ENCODE assay signal across 28 cellular contexts in the genomic region with DNA sequence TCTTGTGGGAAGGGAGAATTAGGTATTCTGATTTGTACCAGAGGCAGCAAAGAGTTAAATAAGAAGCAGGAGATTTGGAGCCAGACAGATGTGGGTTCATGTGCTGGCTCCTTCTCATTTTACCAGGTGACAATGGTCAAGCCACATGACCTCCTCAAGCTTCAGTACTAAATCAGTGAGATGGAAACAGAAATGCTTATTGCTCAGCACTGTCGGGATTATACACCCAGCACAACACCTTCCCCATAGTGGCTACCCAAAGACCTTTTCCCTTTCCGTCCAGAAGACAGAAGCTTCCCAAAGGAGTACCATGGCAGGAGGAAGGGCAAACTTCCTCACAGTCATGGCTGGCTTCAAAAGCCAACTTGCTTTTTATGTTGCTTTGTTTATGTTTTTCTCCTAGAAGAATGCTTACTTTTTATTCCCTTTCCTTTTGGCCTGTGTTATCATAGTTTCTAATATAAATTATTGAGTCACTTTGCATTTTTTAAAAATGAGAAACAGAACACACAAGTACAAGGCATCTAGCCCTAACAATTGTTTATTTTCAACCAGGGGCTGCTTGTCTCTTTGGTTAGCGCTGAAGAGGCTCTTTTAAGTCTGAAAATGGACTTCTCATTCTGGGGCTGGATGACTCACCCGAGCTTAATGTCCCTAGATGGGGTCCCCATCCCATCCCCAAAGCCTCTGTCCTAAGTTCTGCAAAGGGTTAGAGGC.
A peak's percentile ranks its signal among the peaks of the same experiment; 100 is the strongest.
DNase-seq lines count a peak whose midpoint lies in the region; ATAC-seq and TF ChIP-seq lines count a peak whose summit lies in the region.
"Had no signal": no experiment of that assay in that cellular context is flagged by ENCODE, and none has a peak within 500 bp of the region (broad histone marks: within the 10 kb centered on the region; RNA-seq: fewer than 3 reads in every experiment).

No MANE protein-coding gene starts in this region.

- H3K4me3 ChIP-seq in IMR-90 (ENCODE audit: insufficient read depth, low read depth, low read length) (no peak overlapping the region), esophagus squamous epithelium (no peak overlapping the region), neural progenitor cell (no peak overlapping the region), BE2C (ENCODE audit: low read depth, low read length) (no peak overlapping the region), A673 (ENCODE audit: low read depth, low read length, poor library complexity, severe bottlenecking) (no peak overlapping the region)
- no peak overlapping the region for H3K4me3 ChIP-seq in naive thymus-derived CD4-positive, alpha-beta T cell (ENCODE audit: low read length)
- H3K4me3 ChIP-seq: K562, SK-N-MC, spleen had no signal

- WGBS in IMR-90 (ENCODE audit: extremely low coverage in 2 of 2, insufficient read length in 1 of 2), 2 experiments: no CpG with 5 or more reads among the region's 4 CpGs
- WGBS in esophagus squamous epithelium, 2 donors: 55 to 63% methylated on average over 4 of the region's 4 CpGs

- ATAC-seq in IMR-90 (ENCODE audit: low read depth) (peak; percentile 82), GM18511 (IDR thresholded peaks at IDR 0.05; ENCODE audit: unreplicated experiment) (no peak)
- ATAC-seq in naive thymus-derived CD4-positive, alpha-beta T cell: no peak
- ATAC-seq: activated naive CD8-positive, alpha-beta T cell treated with anti-CD3 and anti-CD28 coated beads, Interleukin-2, amount 50 U/mL, for 24 hours; K562; PC-3; right cardiac atrium; stimulated activated naive CD8-positive, alpha-beta T cell treated with anti-CD3 and anti-CD28 coated beads, Interleukin-15, amount 100 ng/mL, for 72 hours had no signal

- no peaks in the 10 kb centered on the region for H3F3A ChIP-seq in neural progenitor cell (ENCODE audit: low read depth)

- H3K4me3 Mint-ChIP-seq in neural progenitor cell: peak overlapping the region; percentile 7
- no peak overlapping the region for H3K4me3 Mint-ChIP-seq in naive thymus-derived CD4-positive, alpha-beta T cell
- H3K4me3 Mint-ChIP-seq: activated naive CD8-positive, alpha-beta T cell treated with anti-CD3 and anti-CD28 coated beads, Interleukin-2, amount 50 U/mL, for 24 hours; central memory CD8-positive, alpha-beta T cell; immature natural killer cell; neural crest cell; stimulated activated naive CD8-positive, alpha-beta T cell treated with anti-CD3 and anti-CD28 coated beads, Interleukin-15, amount 100 ng/mL, for 72 hours had no signal

- BruUV-seq in IMR-90 (replicated peaks; lab: Mats Ljungman, UMichigan) (no TSS peak), A673 (replicated peaks; lab: Mats Ljungman, UMichigan) (no TSS peak)

- H3K18ac ChIP-seq in IMR-90 (ENCODE audit: low read depth, low read length): peak overlapping the region; percentile 22

- no peak overlapping the region; the same call in 1 of the 2 replicates for H3K56ac ChIP-seq in IMR-90 (ENCODE audit: extremely low read depth, insufficient read depth, low read length)

- peaks cover 34% of the 10 kb centered on the region for H3K4me1 Mint-ChIP-seq in neural progenitor cell
- peaks cover 0 to 38% (median 25%) of the 10 kb centered on the region in 7 donors for H3K4me1 Mint-ChIP-seq in naive thymus-derived CD4-positive, alpha-beta T cell
- H3K4me1 Mint-ChIP-seq: central memory CD8-positive, alpha-beta T cell; immature natural killer cell had no signal

- H3K14ac ChIP-seq in IMR-90 (replicated peaks; ENCODE audit: low read depth, low read length): peak overlapping the region; percentile 72

- no peak overlapping the region for H3K9ac ChIP-seq in IMR-90 (ENCODE audit: low read depth, low read length)
- H3K9ac ChIP-seq in neural progenitor cell: no peak overlapping the region

- peak overlapping the region; percentile 90 for H3K4ac ChIP-seq in IMR-90 (ENCODE audit: low read depth, low read length)

- H3K79me2 ChIP-seq in neural progenitor cell (ENCODE audit: low read depth): no peaks in the 10 kb centered on the region

- peaks cover 4% of the 10 kb centered on the region for H3K27me3 Mint-ChIP-seq in neural progenitor cell (ENCODE audit: insufficient read depth, low read depth)
- H3K27me3 Mint-ChIP-seq in naive thymus-derived CD4-positive, alpha-beta T cell: peaks cover 0 to 1% (median 0%) of the 10 kb centered on the region in 5 donors
- H3K27me3 Mint-ChIP-seq: activated naive CD8-positive, alpha-beta T cell treated with anti-CD3 and anti-CD28 coated beads, Interleukin-2, amount 50 U/mL, for 24 hours; stimulated activated naive CD8-positive, alpha-beta T cell treated with anti-CD3 and anti-CD28 coated beads, Interleukin-15, amount 100 ng/mL, for 72 hours had no signal

- H4K20me1 ChIP-seq in IMR-90 (ENCODE audit: insufficient read depth, low read length) (no peaks in the 10 kb centered on the region), neural progenitor cell (ENCODE audit: low read depth) (no peaks in the 10 kb centered on the region)

- no peaks in the 10 kb centered on the region for H3K36me3 Mint-ChIP-seq in neural progenitor cell
- no peaks in the 10 kb centered on the region for H3K36me3 Mint-ChIP-seq in naive thymus-derived CD4-positive, alpha-beta T cell
- H3K36me3 Mint-ChIP-seq: immature natural killer cell had no signal

- H4K91ac ChIP-seq in IMR-90 (ENCODE audit: insufficient read depth, low read depth, low read length): peak overlapping the region; percentile 87

- H2AK9ac ChIP-seq in IMR-90 (replicated peaks; ENCODE audit: low read depth, low read length, poor library complexity): no peak overlapping the region

- H3K9me3 Mint-ChIP-seq in neural progenitor cell: no peaks in the 10 kb centered on the region
- H3K9me3 Mint-ChIP-seq in naive thymus-derived CD4-positive, alpha-beta T cell: no peaks in the 10 kb centered on the region
- H3K9me3 Mint-ChIP-seq: activated naive CD8-positive, alpha-beta T cell treated with anti-CD3 and anti-CD28 coated beads, Interleukin-2, amount 50 U/mL, for 24 hours; central memory CD8-positive, alpha-beta T cell; neural crest cell; stimulated activated naive CD8-positive, alpha-beta T cell treated with anti-CD3 and anti-CD28 coated beads, Interleukin-15, amount 100 ng/mL, for 72 hours had no signal

- H3K27ac ChIP-seq in IMR-90 (ENCODE audit: insufficient read depth, low read length) (peak overlapping the region; percentile 40), esophagus squamous epithelium (peak overlapping the region in 3 of 4 donors; percentile 12 to 57 (median 56)), neural progenitor cell (no peak overlapping the region), A673 (ENCODE audit: low read depth, low read length, poor library complexity, severe bottlenecking) (no peak overlapping the region)
- H3K27ac ChIP-seq in naive thymus-derived CD4-positive, alpha-beta T cell (ENCODE audit: low read depth, low read length): no peak overlapping the region
- H3K27ac ChIP-seq: C4-2B, SK-N-MC, spleen had no signal

- DNase-seq in AG08395 (ENCODE audit: low spot score): peak; percentile 26
- DNase-seq in IMR-90: peak; percentile 54
- no peak for DNase-seq in esophagus squamous epithelium (lab: John Stamatoyannopoulos, UW)
- DNase-seq in neural progenitor cell (ENCODE audit: low spot score): no peak
- no peak for DNase-seq in naive thymus-derived CD4-positive, alpha-beta T cell
- DNase-seq in BE2C: no peak
- DNase-seq in A673 (ENCODE audit: low spot score): no peak
- DNase-seq: activated CD4-positive, alpha-beta T cell treated with anti-CD3 and anti-CD28 coated beads, Interleukin-2, amount 50 U/mL, for 48 hours; activated naive CD4-positive, alpha-beta T cell; activated naive CD8-positive, alpha-beta T cell treated with anti-CD3 and anti-CD28 coated beads, Interleukin-2, amount 50 U/mL, for 24 hours; Caco-2; DMS53; immature natural killer cell; mammary epithelial cell; NCI-H1105; NCI-H524 treated with DMSO at 0.1 percent for 48 hours; PC-3; right cardiac atrium; spleen; stimulated activated CD4-positive, alpha-beta T cell treated with anti-CD3 and anti-CD28 coated beads, Interleukin-2, amount 100 ng/mL, for 24 hours; stimulated activated naive CD8-positive, alpha-beta T cell treated with anti-CD3 and anti-CD28 coated beads, Interleukin-15, amount 100 ng/mL, for 72 hours; T-helper 2 cell had no signal

- in situ Hi-C loops in IMR-90 (cut with MboI; ENCODE audit: low sequenced_read_pairs): loop anchor here (25.0 kb wide), 2 partner anchors 998 to 1248 kb away; no protein-coding TSS in a partner anchor

- intact Hi-C loops in IMR-90 (cut with micrococcal nuclease): loop anchor here (5.0 kb wide), 2 partner anchors 108 to 583 kb away; partner anchors contain the start of gene GALNT18
- intact Hi-C loops in esophagus squamous epithelium (cut with DNase I): loop anchor here (5.0 kb wide), 1 partner anchor 228 kb away; no protein-coding TSS in a partner anchor
- intact Hi-C loops in naive thymus-derived CD4-positive, alpha-beta T cell (cut with micrococcal nuclease): loop anchor here in 1 of 2 donors (5.0 kb wide), 1 partner anchor 38 kb away; no protein-coding TSS in a partner anchor
- intact Hi-C loops in A673 (cut with micrococcal nuclease; ENCODE audit: unreplicated experiment): loop anchor here (5.0 kb wide), 1 partner anchor 118 kb away; no protein-coding TSS in a partner anchor

- peaks cover 17% of the 10 kb centered on the region for H3K4me1 ChIP-seq in IMR-90 (ENCODE audit: control insufficient read depth, insufficient read depth, low read length)
- peaks cover 0 to 37% (median 11%) of the 10 kb centered on the region in 3 donors for H3K4me1 ChIP-seq in esophagus squamous epithelium
- peaks cover 24% of the 10 kb centered on the region for H3K4me1 ChIP-seq in neural progenitor cell
- H3K4me1 ChIP-seq in naive thymus-derived CD4-positive, alpha-beta T cell (ENCODE audit: control insufficient read depth in 2 of 2, insufficient read depth in 2 of 2, low read length in 2 of 2): peaks cover 0 to 15% of the 10 kb centered on the region in 2 donors
- no peaks in the 10 kb centered on the region for H3K4me1 ChIP-seq in BE2C
- no peaks in the 10 kb centered on the region for H3K4me1 ChIP-seq in A673 (ENCODE audit: insufficient read depth, low read length, poor library complexity, severe bottlenecking)
- H3K4me1 ChIP-seq: Caco-2 had no signal

- peak overlapping the region; percentile 29 to 61 for H4K8ac ChIP-seq in IMR-90 (ENCODE audit: low read depth in 2 of 2, low read length in 2 of 2)

- peak overlapping the region; percentile 88 for H2BK20ac ChIP-seq in IMR-90 (ENCODE audit: low read depth, low read length)

- H3K36me3 ChIP-seq in IMR-90 (ENCODE audit: control insufficient read depth, insufficient read depth, low read length) (no peaks in the 10 kb centered on the region), esophagus squamous epithelium (no peaks in the 10 kb centered on the region), neural progenitor cell (no peaks in the 10 kb centered on the region), BE2C (no peaks in the 10 kb centered on the region), A673 (ENCODE audit: insufficient read depth, low read length, poor library complexity, severe bottlenecking) (no peaks in the 10 kb centered on the region)
- H3K36me3 ChIP-seq in naive thymus-derived CD4-positive, alpha-beta T cell (ENCODE audit: control insufficient read depth in 2 of 3, insufficient read depth in 3 of 3, low read length in 3 of 3): no peaks in the 10 kb centered on the region
- H3K36me3 ChIP-seq: spleen had no signal

- no peak for TF ChIP-seq RAD21 in IMR-90 (IDR thresholded peaks at IDR 0.05; ENCODE audit: low read length)

- dilution Hi-C loops in IMR-90 (cut with HindIII; ENCODE audit: low sequenced_read_pairs, unreplicated experiment): no loop called here

- no peak for TF ChIP-seq CTCF in IMR-90 (conservative IDR thresholded peaks at IDR 0.05; ENCODE audit: low read depth, low read length)
- no peak for TF ChIP-seq CTCF in esophagus squamous epithelium (IDR thresholded peaks at IDR 0.05)
- TF ChIP-seq CTCF in neural progenitor cell (IDR thresholded peaks at IDR 0.05): no peak
- TF ChIP-seq CTCF in BE2C (IDR thresholded peaks at IDR 0.05; ENCODE audit: low read depth, low read length): no peak
- no peak for TF ChIP-seq CTCF in A673 (conservative IDR thresholded peaks at IDR 0.05; ENCODE audit: low read depth, low read length)

- H3K9me3 ChIP-seq in IMR-90 (ENCODE audit: control insufficient read depth, insufficient read depth, low read length) (no peaks in the 10 kb centered on the region), esophagus squamous epithelium (no peaks in the 10 kb centered on the region), neural progenitor cell (ENCODE audit: low read depth) (no peaks in the 10 kb centered on the region), BE2C (no peaks in the 10 kb centered on the region), A673 (ENCODE audit: low read depth, low read length, poor library complexity, severe bottlenecking) (no peaks in the 10 kb centered on the region)
- H3K9me3 ChIP-seq in naive thymus-derived CD4-positive, alpha-beta T cell (ENCODE audit: control insufficient read depth in 2 of 3, low read length in 3 of 3): no peaks in the 10 kb centered on the region
- H3K9me3 ChIP-seq: Caco-2, spleen had no signal

- H3K79me1 ChIP-seq in IMR-90 (ENCODE audit: low read depth in 1 of 2, low read length in 2 of 2): no peaks in the 10 kb centered on the region

- H4K5ac ChIP-seq in IMR-90 (ENCODE audit: low read depth, low read length): no peak overlapping the region; the same call in 1 of the 2 replicates

- H3K27me3 ChIP-seq in IMR-90 (ENCODE audit: control insufficient read depth, insufficient read depth, low read length) (peaks cover 3% of the 10 kb centered on the region; the same call in 1 of the 2 replicates), esophagus squamous epithelium (no peaks in the 10 kb centered on the region), neural progenitor cell (no peaks in the 10 kb centered on the region), BE2C (no peaks in the 10 kb centered on the region), A673 (replicated peaks; ENCODE audit: insufficient read depth, low read depth, low read length, poor library complexity) (no peaks in the 10 kb centered on the region)
- no peaks in the 10 kb centered on the region for H3K27me3 ChIP-seq in naive thymus-derived CD4-positive, alpha-beta T cell (ENCODE audit: control insufficient read depth in 2 of 2, insufficient read depth in 2 of 2, low read length in 2 of 2)
- H3K27me3 ChIP-seq: spleen had no signal

- peak overlapping the region; percentile 75 for H3K27ac Mint-ChIP-seq in neural progenitor cell
- H3K27ac Mint-ChIP-seq in naive thymus-derived CD4-positive, alpha-beta T cell: peak overlapping the region in 3 of 9 donors; percentile 2 to 88 (median 10)
- H3K27ac Mint-ChIP-seq: activated naive CD8-positive, alpha-beta T cell treated with anti-CD3 and anti-CD28 coated beads, Interleukin-2, amount 50 U/mL, for 24 hours; immature natural killer cell had no signal

- CTCF ChIA-PET in IMR-90 (lab: Yijun Ruan, JAX) (interaction anchor here (1.1 to 3.3 kb wide), 3 partner anchors 11 to 748 kb away, joined by 3 to 18 read pairs (median 13); no protein-coding TSS in a partner anchor), A673 (lab: Charles Lee) (no interaction called here)
- CTCF ChIA-PET in naive thymus-derived CD4-positive, alpha-beta T cell (lab: Charles Lee): interaction anchor here (3.1 to 9.3 kb wide), 3 partner anchors 11 to 119 kb away, joined by 24 to 210 read pairs (median 69); no protein-coding TSS in a partner anchor

- H2BK5ac ChIP-seq in IMR-90 (ENCODE audit: low read depth, low read length, poor library complexity, severe bottlenecking): peak overlapping the region; percentile 55

- peak overlapping the region; percentile 54; the same call in 1 of the 3 replicates for H2BK15ac ChIP-seq in IMR-90 (ENCODE audit: low read depth, low read length)

- H2AFZ ChIP-seq in IMR-90 (replicated peaks; ENCODE audit: low read length, poor library complexity) (no peak overlapping the region), neural progenitor cell (replicated peaks) (no peak overlapping the region)

- peak overlapping the region; percentile 67 for H3K23ac ChIP-seq in IMR-90 (ENCODE audit: low read depth, low read length)

- H3K4me2 ChIP-seq in IMR-90 (ENCODE audit: low read depth, low read length): peak overlapping the region; percentile 10
- peak overlapping the region; percentile 10 for H3K4me2 ChIP-seq in neural progenitor cell

- TF ChIP-seq POLR2A in IMR-90 (IDR thresholded peaks at IDR 0.05; ENCODE audit: low read depth, low read length) (no peak), esophagus squamous epithelium (IDR thresholded peaks at IDR 0.05) (no peak)

- POLR2A ChIA-PET in IMR-90 (lab: Charles Lee; ENCODE audit: unreplicated experiment) (no interaction called here), A673 (lab: Charles Lee; ENCODE audit: low non-redundant PET) (no interaction called here)
- POLR2A ChIA-PET in naive thymus-derived CD4-positive, alpha-beta T cell (lab: Charles Lee): interaction anchor here (2.6 to 2.7 kb wide), 2 partner anchors 110 to 118 kb away, joined by 13 to 16 read pairs; no protein-coding TSS in a partner anchor

- peaks cover 6% of the 10 kb centered on the region; the same call in 1 of the 2 replicates for H3K9me1 ChIP-seq in IMR-90 (ENCODE audit: insufficient read depth, low read length)

- H2AK5ac ChIP-seq in IMR-90 (ENCODE audit: low read depth, low read length): peak overlapping the region; percentile 68; the same call in 1 of the 2 replicates

- peak overlapping the region; percentile 87 for H2BK120ac ChIP-seq in IMR-90 (ENCODE audit: low read depth, low read length)

Comparison
In these comparisons a context has a peak if more than half of its experiments do, and no peak if none do; other contexts are left out.
1. DNase-seq: peak in AG08395 (single experiment) and IMR-90 (single experiment); none in esophagus squamous epithelium (single experiment), neural progenitor cell (single experiment), naive thymus-derived CD4-positive, alpha-beta T cell (0 of 9), BE2C (single experiment) and A673 (single experiment).
2. H3K27ac ChIP-seq: peak in IMR-90 (single experiment) and esophagus squamous epithelium (3 of 4); none in neural progenitor cell (single experiment), naive thymus-derived CD4-positive, alpha-beta T cell (single experiment) and A673 (single experiment).